In genomic region chrX:13898603-13899002, GRCh38 we compare ENCODE assay signal across 14 cellular contexts.
DNase-seq lines count a peak whose midpoint lies in the region; ATAC-seq and TF ChIP-seq lines count a peak whose summit lies in the region.
"Had no signal": no experiment of that assay in that cellular context is flagged by ENCODE, and none has a peak within 500 bp of the region (broad histone marks: within the 10 kb centered on the region; RNA-seq: fewer than 3 reads in every experiment).

No MANE protein-coding gene starts in this region.

- H3K4me2 ChIP-seq in Karpas-422 (ENCODE audit: low read depth, low read length, poor library complexity, severe bottlenecking) (peak overlapping the region; percentile 26), mammary epithelial cell (ENCODE audit: insufficient read depth, low read depth, low read length) (peak overlapping the region; percentile 39), neural cell (ENCODE audit: low read length) (no peak overlapping the region)

- intact Hi-C loops in mammary epithelial cell (cut with micrococcal nuclease), result loop anchor here (1.0 to 10.0 kb wide), 3 partner anchors 39 to 244 kb away; partner anchors contain the start of genes GEMIN8 and TCEANC

- no peak overlapping the region for H3K4me3 ChIP-seq in Karpas-422 (ENCODE audit: low read length)
- H3K4me3 ChIP-seq in mammary epithelial cell (replicated peaks in 1 of 3; ENCODE audit: insufficient read depth in 1 of 3, low read depth in 2 of 3, low read length in 3 of 3), result no peak overlapping the region
- H3K4me3 ChIP-seq in neural cell (ENCODE audit: low read length), result no peak overlapping the region
- H3K4me3 ChIP-seq: SJSA1 had no signal

- H3K27me3 ChIP-seq in Karpas-422 (ENCODE audit: low read length) (no peaks in the 10 kb centered on the region), mammary epithelial cell (ENCODE audit: insufficient read depth, low read length) (no peaks in the 10 kb centered on the region), neural cell (ENCODE audit: insufficient read depth, low read depth, low read length) (no peaks in the 10 kb centered on the region)
- H3K27me3 ChIP-seq: SJSA1 had no signal

- H3K27ac ChIP-seq in Karpas-422 (ENCODE audit: low read length) (no peak overlapping the region), mammary epithelial cell (ENCODE audit: insufficient read depth, low read depth, low read length) (peak overlapping the region; percentile 94), neural cell (ENCODE audit: low read length) (peak overlapping the region; percentile 74)
- H3K27ac ChIP-seq: SJSA1 had no signal

- ATAC-seq in activated T-cell treated with anti-CD3 and anti-CD28 coated beads, Interleukin-2, amount 50 U/mL, for 4 hours, result peak; percentile 65 to 85
- ATAC-seq: activated CD8-positive, alpha-beta memory T cell treated with anti-CD3 and anti-CD28 coated beads, Interleukin-2, amount 10 ng/mL, durations not matched to agents 7 days and 5 days; natural killer cell had no signal

- H3K4me3 Mint-ChIP-seq in activated T-cell treated with anti-CD3 and anti-CD28 coated beads, Interleukin-2, amount 50 U/mL, for 4 hours, result no peak overlapping the region
- H3K4me3 Mint-ChIP-seq: activated CD8-positive, alpha-beta memory T cell treated with anti-CD3 and anti-CD28 coated beads, Interleukin-2, amount 10 ng/mL, durations not matched to agents 7 days and 5 days; natural killer cell; stimulated activated naive B cell treated with anti-CD40 and anti-IgM and Interleukin-4, amounts not matched to agents 10 μg/mL and 1 μg/mL and 100 μg/mL, for 72 hours had no signal

- H3K9me3 Mint-ChIP-seq in activated T-cell treated with anti-CD3 and anti-CD28 coated beads, Interleukin-2, amount 50 U/mL, for 4 hours, result no peaks in the 10 kb centered on the region
- H3K9me3 Mint-ChIP-seq: natural killer cell; stimulated activated naive B cell treated with anti-CD40 and anti-IgM and Interleukin-4, amounts not matched to agents 10 μg/mL and 1 μg/mL and 100 μg/mL, for 72 hours had no signal

- TF ChIP-seq CTCF in mammary epithelial cell (conservative IDR thresholded peaks at IDR 0.05 in 1 of 2, IDR thresholded peaks at IDR 0.05 in 1 of 2; ENCODE audit: extremely low read depth in 1 of 2, insufficient read depth in 1 of 2, low read depth in 1 of 2, low read length in 2 of 2) (no peak), neural cell (IDR thresholded peaks at IDR 0.05; ENCODE audit: poor library complexity, severe bottlenecking) (no peak)

- no peak for TF ChIP-seq RAD21 in neural cell (conservative IDR thresholded peaks at IDR 0.05)

- H4K20me1 ChIP-seq in Karpas-422 (ENCODE audit: insufficient read depth, low read depth, low read length) (no peaks in the 10 kb centered on the region), mammary epithelial cell (ENCODE audit: insufficient read depth, low read length) (no peaks in the 10 kb centered on the region), neural cell (ENCODE audit: insufficient read depth) (no peaks in the 10 kb centered on the region)

- H2AFZ ChIP-seq in Karpas-422 (ENCODE audit: low read length), result no peak overlapping the region; the same call in 1 of the 2 replicates
- peak overlapping the region; percentile 28 for H2AFZ ChIP-seq in mammary epithelial cell (ENCODE audit: low read depth, low read length)
- no peak overlapping the region for H2AFZ ChIP-seq in neural cell (ENCODE audit: low read depth, low read length)

- H3K9me3 ChIP-seq in Karpas-422 (ENCODE audit: low read length) (no peaks in the 10 kb centered on the region), mammary epithelial cell (replicated peaks; ENCODE audit: insufficient read depth, low read length) (no peaks in the 10 kb centered on the region), neural cell (ENCODE audit: low read length) (no peaks in the 10 kb centered on the region)
- H3K9me3 ChIP-seq: SJSA1 had no signal

- no peak overlapping the region for H3K9ac ChIP-seq in Karpas-422 (ENCODE audit: low read length)
- H3K9ac ChIP-seq in mammary epithelial cell (ENCODE audit: insufficient read depth, low read length), result peak overlapping the region; percentile 65
- H3K9ac ChIP-seq in neural cell (ENCODE audit: low read length), result no peak overlapping the region

- dilution Hi-C loops in mammary epithelial cell (cut with HindIII; ENCODE audit: low sequenced_read_pairs), result no loop called here

- H3K36me3 Mint-ChIP-seq in activated T-cell treated with anti-CD3 and anti-CD28 coated beads, Interleukin-2, amount 50 U/mL, for 4 hours (ENCODE audit: insufficient read depth), result no peaks in the 10 kb centered on the region
- H3K36me3 Mint-ChIP-seq: activated CD8-positive, alpha-beta memory T cell treated with anti-CD3 and anti-CD28 coated beads, Interleukin-2, amount 10 ng/mL, durations not matched to agents 7 days and 5 days; natural killer cell; stimulated activated naive B cell treated with anti-CD40 and anti-IgM and Interleukin-4, amounts not matched to agents 10 μg/mL and 1 μg/mL and 100 μg/mL, for 72 hours had no signal

- CTCF ChIA-PET in mammary epithelial cell (lab: Charles Lee; ENCODE audit: low non-redundant PET), result no interaction called here

- no peaks in the 10 kb centered on the region for H3K79me2 ChIP-seq in Karpas-422 (ENCODE audit: low read length)
- no peaks in the 10 kb centered on the region for H3K79me2 ChIP-seq in mammary epithelial cell (ENCODE audit: insufficient read depth, low read length)
- no peaks in the 10 kb centered on the region for H3K79me2 ChIP-seq in neural cell (replicated peaks; ENCODE audit: insufficient read depth, low read length)

- H3K4me1 ChIP-seq in Karpas-422 (ENCODE audit: low read length) (peaks cover 3% of the 10 kb centered on the region; the same call in 1 of the 2 replicates), mammary epithelial cell (ENCODE audit: insufficient read depth, low read length) (peaks cover 38% of the 10 kb centered on the region)
- H3K4me1 ChIP-seq: SJSA1 had no signal

- no peaks in the 10 kb centered on the region for H3K4me1 Mint-ChIP-seq in activated T-cell treated with anti-CD3 and anti-CD28 coated beads, Interleukin-2, amount 50 U/mL, for 4 hours (ENCODE audit: low read depth)
- H3K4me1 Mint-ChIP-seq: activated CD8-positive, alpha-beta memory T cell treated with anti-CD3 and anti-CD28 coated beads, Interleukin-2, amount 10 ng/mL, durations not matched to agents 7 days and 5 days; natural killer cell; stimulated activated naive B cell treated with anti-CD40 and anti-IgM and Interleukin-4, amounts not matched to agents 10 μg/mL and 1 μg/mL and 100 μg/mL, for 72 hours had no signal

- no peaks in the 10 kb centered on the region for H3F3A ChIP-seq in neural cell (ENCODE audit: insufficient read depth, low read length, poor library complexity, severe bottlenecking)

- TF ChIP-seq EP300 in neural cell (conservative IDR thresholded peaks at IDR 0.05; ENCODE audit: poor library complexity, severe bottlenecking), result peak; percentile 26

- H3K27me3 Mint-ChIP-seq in activated T-cell treated with anti-CD3 and anti-CD28 coated beads, Interleukin-2, amount 50 U/mL, for 4 hours (ENCODE audit: low read depth), result no peaks in the 10 kb centered on the region
- H3K27me3 Mint-ChIP-seq: activated CD8-positive, alpha-beta memory T cell treated with anti-CD3 and anti-CD28 coated beads, Interleukin-2, amount 10 ng/mL, durations not matched to agents 7 days and 5 days had no signal

- BruUV-seq in mammary epithelial cell (replicated peaks; lab: Mats Ljungman, UMichigan), result no TSS peak

- no peaks in the 10 kb centered on the region for H3K36me3 ChIP-seq in Karpas-422 (ENCODE audit: insufficient read depth, low read length)
- no peaks in the 10 kb centered on the region for H3K36me3 ChIP-seq in mammary epithelial cell (ENCODE audit: insufficient read depth, low read length)
- H3K36me3 ChIP-seq in neural cell (ENCODE audit: insufficient read depth, low read length), result no peaks in the 10 kb centered on the region
- H3K36me3 ChIP-seq: SJSA1 had no signal

- in situ Hi-C loops in mammary epithelial cell (cut with MboI; ENCODE audit: low sequenced_read_pairs in 2 of 2), result no loop called here

- no peak for DNase-seq in activated T-cell treated with anti-CD3 and anti-CD28 coated beads, Interleukin-2, amount 50 U/mL, for 4 hours
- DNase-seq in activated T-cell treated with anti-CD3 and anti-CD28 coated beads, Interleukin-2, amount 50 U/mL, for 48 hours, result no peak
- no peak for DNase-seq in Karpas-422
- DNase-seq in mammary epithelial cell, result peak; percentile 88
- DNase-seq in effector CD8-positive, alpha-beta T cell (lab: John Stamatoyannopoulos, UW), result no peak
- no peak for DNase-seq in NAMALWA (ENCODE audit: low spot score)
- no peak for DNase-seq in germinal center (ENCODE audit: low spot score)
- DNase-seq: activated CD8-positive, alpha-beta memory T cell treated with anti-CD3 and anti-CD28 coated beads, Interleukin-2, amount 10 ng/mL, durations not matched to agents 7 days and 5 days; GDM1; natural killer cell; NK-92 treated with Interleukin-12 subunit alpha and Interleukin-12 subunit beta, amount 100 ng/mL, for 24 hours; stimulated activated naive B cell treated with anti-CD40 and anti-IgM and Interleukin-4, amounts not matched to agents 10 μg/mL and 1 μg/mL and 100 μg/mL, for 72 hours had no signal

- WGBS in mammary epithelial cell (ENCODE audit: low coverage, missing lambda C conversion rate), result 37% methylated on average over 4 of the region's 4 CpGs

- H3K9me2 ChIP-seq in Karpas-422 (replicated peaks; ENCODE audit: insufficient read depth, low read length) (no peaks in the 10 kb centered on the region), neural cell (ENCODE audit: insufficient read depth, low read length) (no peaks in the 10 kb centered on the region)

TF ChIP-seq in neural cell, 6 proteins besides CTCF, POLR2A, EP300 and RAD21:
- TF ChIP-seq POLR2AphosphoS5 (IDR thresholded peaks at IDR 0.05) (no peak), TAF1 (IDR thresholded peaks at IDR 0.05; ENCODE audit: low read depth) (no peak)
